ENCODE assay signal across 21 cellular contexts in the genomic region with DNA sequence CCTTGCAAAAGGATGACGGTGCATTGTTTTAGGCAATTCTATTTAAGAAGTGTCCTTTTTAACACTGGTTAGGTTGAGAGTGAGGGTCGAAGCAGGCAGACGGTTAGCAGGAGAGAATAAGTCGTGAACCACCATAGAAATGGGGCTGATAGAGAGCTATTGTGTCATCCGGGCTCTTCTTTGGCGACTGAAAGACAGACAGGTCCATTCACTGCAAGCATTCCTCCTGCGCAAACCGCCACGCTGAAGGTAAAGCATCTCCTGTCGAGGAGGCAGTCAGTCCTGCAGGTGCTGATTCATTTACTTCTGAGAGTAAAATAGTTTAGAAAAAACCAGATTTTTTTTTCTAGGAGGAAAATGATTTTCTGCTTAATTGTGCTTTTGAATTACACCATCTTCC.
DNase-seq lines count a peak whose midpoint lies in the region; ATAC-seq and TF ChIP-seq lines count a peak whose summit lies in the region.
"Had no signal": no experiment of that assay in that cellular context is flagged by ENCODE, and none has a peak within 500 bp of the region (broad histone marks: within the 10 kb centered on the region; RNA-seq: fewer than 3 reads in every experiment).

No MANE protein-coding gene starts in this region.

- H3K79me1 ChIP-seq in mesendoderm (ENCODE audit: low read length) = no peaks in the 10 kb centered on the region

- no peaks in the 10 kb centered on the region for H3K79me2 ChIP-seq in mesendoderm (ENCODE audit: control insufficient read depth, insufficient read depth, low read length)

- H3K27me3 ChIP-seq in mesendoderm (ENCODE audit: insufficient read depth, low read length, poor library complexity) = no peaks in the 10 kb centered on the region
- peaks cover 8 to 16% (median 9%) of the 10 kb centered on the region in 5 donors for H3K27me3 ChIP-seq in subcutaneous abdominal adipose tissue (ENCODE audit: control insufficient read depth in 5 of 5, insufficient read depth in 4 of 5, low read length in 5 of 5)
- H3K27me3 ChIP-seq: SJSA1 had no signal

- no peak overlapping the region for H3K4me2 ChIP-seq in mesendoderm (ENCODE audit: low read length)

- no peak overlapping the region for H3K27ac Mint-ChIP-seq in chondrocyte (ENCODE audit: unreplicated experiment)
- H3K27ac Mint-ChIP-seq: activated CD4-positive, alpha-beta T cell treated with anti-CD3 and anti-CD28 coated beads, Interleukin-2, amount 10 ng/mL, durations not matched to agents 7 days and 5 days; activated T-cell treated with anti-CD3 and anti-CD28 coated beads, Interleukin-2, amount 50 U/mL, for 24 hours; CD4-positive, CD25-positive, alpha-beta regulatory T cell had no signal

- H3K56ac ChIP-seq in mesendoderm (ENCODE audit: low read length) = no peak overlapping the region

- no peak overlapping the region for H2BK5ac ChIP-seq in mesendoderm (ENCODE audit: low read length)

- H2BK120ac ChIP-seq in mesendoderm (ENCODE audit: low read depth, low read length) = no peak overlapping the region

- H3K27ac ChIP-seq in mesendoderm (ENCODE audit: low read depth, low read length) = no peak overlapping the region
- H3K27ac ChIP-seq in subcutaneous abdominal adipose tissue (ENCODE audit: low read depth, low read length) = peak overlapping the region; percentile 7
- H3K27ac ChIP-seq: prostate gland, SJSA1 had no signal

- peaks cover 17% of the 10 kb centered on the region for H3K4me1 Mint-ChIP-seq in chondrocyte (ENCODE audit: low read depth)
- H3K4me1 Mint-ChIP-seq: activated CD4-positive, alpha-beta T cell treated with anti-CD3 and anti-CD28 coated beads, Interleukin-2, amount 10 ng/mL, durations not matched to agents 7 days and 5 days had no signal

- no peak overlapping the region for H3K18ac ChIP-seq in mesendoderm (ENCODE audit: low read length)

- no peak for TF ChIP-seq CTCF in chondrocyte (IDR thresholded peaks at IDR 0.05)

- no peak overlapping the region for H2AK5ac ChIP-seq in mesendoderm (ENCODE audit: low read length)

- H3K23ac ChIP-seq in mesendoderm (ENCODE audit: low read length) = no peak overlapping the region

- H3K9me3 Mint-ChIP-seq in chondrocyte (ENCODE audit: low read depth) = no peaks in the 10 kb centered on the region
- H3K9me3 Mint-ChIP-seq: activated CD4-positive, alpha-beta T cell treated with anti-CD3 and anti-CD28 coated beads, Interleukin-2, amount 10 ng/mL, durations not matched to agents 7 days and 5 days; activated T-cell treated with anti-CD3 and anti-CD28 coated beads, Interleukin-2, amount 50 U/mL, for 24 hours had no signal

- peak overlapping the region; percentile 20 for H3K4me3 Mint-ChIP-seq in chondrocyte (ENCODE audit: unreplicated experiment)
- H3K4me3 Mint-ChIP-seq: activated CD4-positive, alpha-beta T cell treated with anti-CD3 and anti-CD28 coated beads, Interleukin-2, amount 10 ng/mL, durations not matched to agents 7 days and 5 days; activated T-cell treated with anti-CD3 and anti-CD28 coated beads, Interleukin-2, amount 50 U/mL, for 24 hours had no signal

- H3K4ac ChIP-seq in mesendoderm (ENCODE audit: low read depth, low read length) = no peak overlapping the region

- H2BK15ac ChIP-seq in mesendoderm (replicated peaks; ENCODE audit: low read depth) = no peak overlapping the region

- H3K9me3 ChIP-seq in subcutaneous abdominal adipose tissue (ENCODE audit: control insufficient read depth in 5 of 5, low read length in 5 of 5) = no peaks in the 10 kb centered on the region
- H3K9me3 ChIP-seq: prostate gland, thoracic aorta had no signal

- no peak overlapping the region for H4K5ac ChIP-seq in mesendoderm (ENCODE audit: low read length)

- H4K8ac ChIP-seq in mesendoderm (ENCODE audit: low read depth, low read length) = no peak overlapping the region

- H3K36me3 ChIP-seq in mesendoderm (ENCODE audit: control insufficient read depth, insufficient read depth, low read length) = no peaks in the 10 kb centered on the region
- H3K36me3 ChIP-seq in subcutaneous abdominal adipose tissue (ENCODE audit: control insufficient read depth in 5 of 5, insufficient read depth in 5 of 5, low read length in 5 of 5) = no peaks in the 10 kb centered on the region
- H3K36me3 ChIP-seq: prostate gland, SJSA1, thoracic aorta had no signal

- H3K9ac ChIP-seq in mesendoderm (ENCODE audit: low read length) = no peak overlapping the region
- no peak overlapping the region for H3K9ac ChIP-seq in subcutaneous abdominal adipose tissue (ENCODE audit: low read length in 5 of 5)

- H3K36me3 Mint-ChIP-seq in chondrocyte (ENCODE audit: low read depth) = no peaks in the 10 kb centered on the region
- H3K36me3 Mint-ChIP-seq: CD4-positive, CD25-positive, alpha-beta regulatory T cell had no signal

- ATAC-seq in HG03565 (IDR thresholded peaks at IDR 0.05; ENCODE audit: unreplicated experiment) = no peak

- DNase-seq in NCI-H2196 (lab: John Stamatoyannopoulos, UW; ENCODE audit: unreplicated experiment) (peak; percentile 6), NCI-H2196 treated with DMSO at 0.1 percent for 48 hours (lab: John Stamatoyannopoulos, UW; ENCODE audit: unreplicated experiment) (no peak), chondrocyte (ENCODE audit: low spot score) (no peak), mesendoderm (peak; percentile 2)
- no peak for DNase-seq in activated CD4-positive, alpha-beta T cell treated with anti-CD3 and anti-CD28 coated beads, Interleukin-2, amount 50 U/mL, for 1 hour
- DNase-seq in activated naive CD4-positive, alpha-beta T cell treated with Interleukin-2 at 50 U/mL for 16 hours = no peak
- DNase-seq: 8988T; activated CD4-positive, alpha-beta T cell treated with anti-CD3 and anti-CD28 coated beads, Interleukin-2, amount 10 ng/mL, durations not matched to agents 7 days and 5 days; activated T-cell treated with anti-CD3 and anti-CD28 coated beads, Interleukin-2, amount 50 U/mL, for 24 hours; CD4-positive, CD25-positive, alpha-beta regulatory T cell; central memory CD4-positive, alpha-beta T cell; DMS79; glutamatergic neuron; NCI-H1105 treated with DMSO at 0.1 percent for 48 hours; NCI-H446 treated with DMSO at 0.1 percent for 48 hours; stimulated activated CD4-positive, alpha-beta T cell treated with anti-CD3 and anti-CD28 coated beads, Interleukin-2, amount 100 ng/mL, for 24 hours had no signal

- H3K27me3 Mint-ChIP-seq in chondrocyte (ENCODE audit: low read depth) = no peaks in the 10 kb centered on the region
- H3K27me3 Mint-ChIP-seq: CD4-positive, CD25-positive, alpha-beta regulatory T cell had no signal

- no peaks in the 10 kb centered on the region for H3K4me1 ChIP-seq in mesendoderm (ENCODE audit: control insufficient read depth, low read depth, low read length)
- peaks cover 0 to 15% (median 6%) of the 10 kb centered on the region in 5 donors for H3K4me1 ChIP-seq in subcutaneous abdominal adipose tissue (ENCODE audit: control insufficient read depth in 5 of 5, insufficient read depth in 5 of 5, low read length in 5 of 5)
- H3K4me1 ChIP-seq: prostate gland, SJSA1 had no signal

- no peak overlapping the region for H3K4me3 ChIP-seq in mesendoderm (ENCODE audit: low read length)
- peak overlapping the region in 2 of 5 donors; percentile 8 to 20 for H3K4me3 ChIP-seq in subcutaneous abdominal adipose tissue (ENCODE audit: low read depth in 1 of 5, low read length in 5 of 5)
- H3K4me3 ChIP-seq: SJSA1 had no signal

- no CpG with 5 or more reads among the region's 10 CpGs for WGBS in mesendoderm (ENCODE audit: extremely low coverage, insufficient coverage, low lambda C conversion rate)

Comparison
In these comparisons a context has a peak if more than half of its experiments do, and no peak if none do; other contexts are left out.
1. DNase-seq: peak in NCI-H2196 (single experiment) and mesendoderm (single experiment); none in NCI-H2196 treated with DMSO at 0.1 percent for 48 hours (single experiment), chondrocyte (single experiment), activated CD4-positive, alpha-beta T cell treated with anti-CD3 and anti-CD28 coated beads, Interleukin-2, amount 50 U/mL, for 1 hour (single experiment) and activated naive CD4-positive, alpha-beta T cell treated with Interleukin-2 at 50 U/mL for 16 hours (single experiment).